ENCODE assay signal across 23 cellular contexts in genomic region chr4:72390409-72390808, GRCh38.
DNase-seq lines count a peak whose midpoint lies in the region; ATAC-seq and TF ChIP-seq lines count a peak whose summit lies in the region.
"Had no signal": no experiment of that assay in that cellular context is flagged by ENCODE, and none has a peak within 500 bp of the region (broad histone marks: within the 10 kb centered on the region; RNA-seq: fewer than 3 reads in every experiment).

No MANE protein-coding gene starts in this region.

- no peaks in the 10 kb centered on the region for H3K27me3 Mint-ChIP-seq in osteocyte (ENCODE audit: unreplicated experiment)
- H3K27me3 Mint-ChIP-seq: activated CD4-positive, alpha-beta T cell treated with anti-CD3 and anti-CD28 coated beads, Interleukin-2, amount 10 ng/mL, durations not matched to agents 7 days and 5 days; T-cell had no signal

- no peaks in the 10 kb centered on the region for H3K9me3 ChIP-seq in fibroblast of lung (ENCODE audit: control insufficient read depth, insufficient read depth, low read depth, low read length)
- H3K9me3 ChIP-seq: right lobe of liver, suprapubic skin had no signal

- H3K4me3 Mint-ChIP-seq in osteocyte (ENCODE audit: unreplicated experiment), result no peak overlapping the region
- H3K4me3 Mint-ChIP-seq: activated CD4-positive, alpha-beta T cell treated with anti-CD3 and anti-CD28 coated beads, Interleukin-2, amount 10 ng/mL, durations not matched to agents 7 days and 5 days; CD14-positive monocyte; T-cell had no signal

- H3K36me3 ChIP-seq in fibroblast of lung (ENCODE audit: control insufficient read depth, insufficient read depth, low read length), result no peaks in the 10 kb centered on the region
- H3K36me3 ChIP-seq: right lobe of liver, suprapubic skin had no signal

- no peak overlapping the region for H2AFZ ChIP-seq in fibroblast of lung (ENCODE audit: low read length)
- H2AFZ ChIP-seq: hepatocyte had no signal

- no peak for ATAC-seq in left colon
- ATAC-seq: T-cell had no signal

- H3K79me2 ChIP-seq in fibroblast of lung (ENCODE audit: control insufficient read depth, insufficient read depth, low read length), result no peaks in the 10 kb centered on the region
- H3K79me2 ChIP-seq: hepatocyte had no signal

- H3K36me3 Mint-ChIP-seq in osteocyte (ENCODE audit: unreplicated experiment), result no peaks in the 10 kb centered on the region
- H3K36me3 Mint-ChIP-seq: CD14-positive monocyte, T-cell had no signal

- H3K4me1 Mint-ChIP-seq in osteocyte (ENCODE audit: unreplicated experiment), result peaks cover 21% of the 10 kb centered on the region
- H3K4me1 Mint-ChIP-seq: activated CD4-positive, alpha-beta T cell treated with anti-CD3 and anti-CD28 coated beads, Interleukin-2, amount 10 ng/mL, durations not matched to agents 7 days and 5 days; CD14-positive monocyte; T-cell had no signal

- DNase-seq in GM03348 (ENCODE audit: low spot score) (peak; percentile 28), astrocyte of the hippocampus (ENCODE audit: low read depth, low spot score) (peak; percentile 2), fibroblast of lung (ENCODE audit: low read depth in 2 of 2) (peak; percentile 58 to 67), pulmonary artery endothelial cell (ENCODE audit: low read depth, low spot score) (peak; percentile 43), osteocyte (ENCODE audit: extremely low spot score, unreplicated experiment) (no peak), T-helper 9 cell (no peak), left colon (no peak)
- no peak for DNase-seq in activated CD4-positive, alpha-beta T cell treated with anti-CD3 and anti-CD28 coated beads, Interleukin-2, amount 50 U/mL, for 1 hour
- DNase-seq: activated CD4-positive, alpha-beta T cell treated with anti-CD3 and anti-CD28 coated beads, Interleukin-2, amount 10 ng/mL, durations not matched to agents 7 days and 5 days; activated CD8-positive, alpha-beta memory T cell treated with anti-CD3 and anti-CD28 coated beads, Interleukin-2, amount 50 U/mL, for 4 hours; activated effector memory CD4-positive, alpha-beta T cell treated with Interleukin-2 at 50 U/mL for 16 hours; cerebellar nuclear complex; NCI-H1436 treated with DMSO at 0.1 percent for 48 hours; NCI-H2171 treated with DMSO at 0.1 percent for 48 hours; NCI-H526; occipital lobe; right lobe of liver; T-cell had no signal

- no peaks in the 10 kb centered on the region for H3K27me3 ChIP-seq in fibroblast of lung (ENCODE audit: control insufficient read depth, insufficient read depth, low read length)
- H3K27me3 ChIP-seq: hepatocyte, right lobe of liver, suprapubic skin had no signal

- peaks cover 2% of the 10 kb centered on the region for H3K4me1 ChIP-seq in fibroblast of lung (ENCODE audit: control insufficient read depth, extremely low read depth, insufficient read depth, low read length)
- H3K4me1 ChIP-seq: right lobe of liver, suprapubic skin had no signal

- no peak overlapping the region for H3K27ac Mint-ChIP-seq in osteocyte (ENCODE audit: unreplicated experiment)
- H3K27ac Mint-ChIP-seq: activated CD4-positive, alpha-beta T cell treated with anti-CD3 and anti-CD28 coated beads, Interleukin-2, amount 10 ng/mL, durations not matched to agents 7 days and 5 days; CD14-positive monocyte; T-cell had no signal

- no peaks in the 10 kb centered on the region for H4K20me1 ChIP-seq in fibroblast of lung (ENCODE audit: control insufficient read depth, extremely low read depth, insufficient read depth, low read length)

- no peak for TF ChIP-seq CTCF in fibroblast of lung (conservative IDR thresholded peaks at IDR 0.05 in 1 of 2, IDR thresholded peaks at IDR 0.05 in 1 of 2; ENCODE audit: low read depth in 1 of 2, low read length in 2 of 2)
- TF ChIP-seq CTCF in osteocyte (IDR thresholded peaks at IDR 0.05), result no peak

- no peaks in the 10 kb centered on the region for H3K9me3 Mint-ChIP-seq in osteocyte (ENCODE audit: unreplicated experiment)
- H3K9me3 Mint-ChIP-seq: activated CD4-positive, alpha-beta T cell treated with anti-CD3 and anti-CD28 coated beads, Interleukin-2, amount 10 ng/mL, durations not matched to agents 7 days and 5 days; T-cell had no signal

- no peak overlapping the region for H3K4me3 ChIP-seq in fibroblast of lung (replicated peaks in 1 of 4; ENCODE audit: control extremely low read depth in 1 of 4, insufficient read depth in 1 of 4, low read depth in 3 of 4, low read length in 4 of 4)
- H3K4me3 ChIP-seq: hepatocyte, lung, right lobe of liver, suprapubic skin had no signal

- intact Hi-C loops in left colon (cut with DNase I, micrococcal nuclease), result no loop called here

- H3K9ac ChIP-seq in fibroblast of lung (ENCODE audit: insufficient read depth, low read length), result no peak overlapping the region

- no peak overlapping the region for H3K4me2 ChIP-seq in fibroblast of lung (ENCODE audit: extremely low read depth, insufficient read depth, low read length)
- H3K4me2 ChIP-seq: hepatocyte had no signal

- H3K27ac ChIP-seq in fibroblast of lung (ENCODE audit: insufficient read depth, low read length), result no peak overlapping the region
- H3K27ac ChIP-seq: hepatocyte, HL-60, right lobe of liver, suprapubic skin had no signal

Comparison
In these comparisons a context has a peak if more than half of its experiments do, and no peak if none do; other contexts are left out.
1. DNase-seq: peak in GM03348 (single experiment), astrocyte of the hippocampus (single experiment), fibroblast of lung (2 of 2) and pulmonary artery endothelial cell (single experiment); none in osteocyte (single experiment), T-helper 9 cell (single experiment), left colon (0 of 2) and activated CD4-positive, alpha-beta T cell treated with anti-CD3 and anti-CD28 coated beads, Interleukin-2, amount 50 U/mL, for 1 hour (single experiment).